In the genomic region with DNA sequence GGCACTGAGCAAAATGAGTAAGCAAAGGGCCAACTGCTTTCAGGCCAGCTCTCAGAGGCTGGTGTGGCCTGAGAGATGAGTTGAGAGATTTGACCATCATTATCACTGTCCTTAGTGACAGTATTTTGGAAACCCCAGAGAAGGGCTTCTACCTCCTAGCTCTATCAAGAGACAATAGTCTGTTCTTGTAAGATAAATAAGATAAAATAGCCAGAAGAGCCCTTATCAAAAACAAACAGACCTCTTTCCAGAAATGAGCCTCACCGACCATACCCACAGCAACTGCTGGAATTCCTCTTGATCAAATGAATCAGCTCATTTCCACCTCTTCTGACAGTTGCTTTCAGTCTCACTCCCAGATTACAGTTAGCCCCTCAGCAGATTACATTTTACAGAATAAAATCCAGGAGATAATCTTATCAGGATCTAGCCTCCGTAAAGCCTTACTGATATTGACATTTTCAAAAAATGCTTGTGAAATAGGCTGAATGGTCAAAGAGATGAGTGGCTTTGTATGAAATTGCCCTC, we compare ENCODE assay signal across 10 cellular contexts. TPM values are rescaled to one million over a fixed set of nuclear protein-coding genes. Genes with fewer than 3 reads are reported as not detected.
A peak's percentile ranks its signal among the peaks of the same experiment; 100 is the strongest.
DNase-seq lines count a peak whose midpoint lies in the region; ATAC-seq and TF ChIP-seq lines count a peak whose summit lies in the region.
"Had no signal": no experiment of that assay in that cellular context is flagged by ENCODE, and none has a peak within 500 bp of the region (broad histone marks: within the 10 kb centered on the region; RNA-seq: fewer than 3 reads in every experiment).

No MANE protein-coding gene starts in this region.

- peaks cover 13 to 55% (median 28%) of the 10 kb centered on the region in 10 experiments for H3K4me1 ChIP-seq in BLaER1 treated with 17β-estradiol and CSF1 and Interleukin-3, amounts not matched to agents 10 nM and 100 nM
- no peaks in the 10 kb centered on the region for H3K4me1 ChIP-seq in ovary (ENCODE audit: insufficient read depth)

- peak overlapping the region; percentile 98 for H3K27ac Mint-ChIP-seq in activated T-helper 2 cell treated with anti-CD3 and anti-CD28 coated beads, Interferon-gamma antibody, Interleukin-2, Interleukin-4, amounts not matched to agents 10 μg/mL and 5 μg/mL and 100 μg/mL, durations not matched to agents 14 hours and 24 hours and 36 hours

- peak overlapping the region in 1 of 11 experiments; percentile 4; a peak in 2 of 22 replicates for H3K27ac ChIP-seq in BLaER1 treated with 17β-estradiol and CSF1 and Interleukin-3, amounts not matched to agents 10 nM and 100 nM
- no peak overlapping the region for H3K27ac ChIP-seq in ovary

- no peak for TF ChIP-seq POLR2A in ovary (IDR thresholded peaks at IDR 0.05)

- no peak overlapping the region for H3K9ac ChIP-seq in BLaER1 treated with 17β-estradiol and CSF1 and Interleukin-3, amounts not matched to agents 10 nM and 100 nM

- WGBS in ovary, 3 donors = 66 to 71% (median 67%) methylated on average over 2 of the region's 2 CpGs

- H3K36me3 ChIP-seq in BLaER1 treated with 17β-estradiol and CSF1 and Interleukin-3, amounts not matched to agents 10 nM and 100 nM = no peaks in the 10 kb centered on the region
- no peaks in the 10 kb centered on the region for H3K36me3 ChIP-seq in ovary

- H3K9me3 ChIP-seq in BLaER1 treated with 17β-estradiol and CSF1 and Interleukin-3, amounts not matched to agents 10 nM and 100 nM (replicated peaks in 1 of 11) = no peaks in the 10 kb centered on the region
- H3K9me3 ChIP-seq in ovary = no peaks in the 10 kb centered on the region

- ATAC-seq in GM19023 (IDR thresholded peaks at IDR 0.05; ENCODE audit: unreplicated experiment) (peak; percentile 56), HG03097 (IDR thresholded peaks at IDR 0.05; ENCODE audit: low FRiP score, unreplicated experiment) (peak; percentile 41)

- H3K27me3 ChIP-seq in BLaER1 treated with 17β-estradiol and CSF1 and Interleukin-3, amounts not matched to agents 10 nM and 100 nM = no peaks in the 10 kb centered on the region
- H3K27me3 ChIP-seq in ovary = no peaks in the 10 kb centered on the region

- H3K4me1 Mint-ChIP-seq in activated T-helper 2 cell treated with anti-CD3 and anti-CD28 coated beads, Interferon-gamma antibody, Interleukin-2, Interleukin-4, amounts not matched to agents 10 μg/mL and 5 μg/mL and 100 μg/mL, durations not matched to agents 14 hours and 24 hours and 36 hours (ENCODE audit: low read depth) = peaks cover 76% of the 10 kb centered on the region

- peak overlapping the region in 10 of 11 experiments; percentile 24 to 54 (median 33); a peak in 10 of 22 replicates for H3K4me2 ChIP-seq in BLaER1 treated with 17β-estradiol and CSF1 and Interleukin-3, amounts not matched to agents 10 nM and 100 nM

- no peaks in the 10 kb centered on the region for H3K27me3 Mint-ChIP-seq in activated T-helper 2 cell treated with anti-CD3 and anti-CD28 coated beads, Interferon-gamma antibody, Interleukin-2, Interleukin-4, amounts not matched to agents 10 μg/mL and 5 μg/mL and 100 μg/mL, durations not matched to agents 14 hours and 24 hours and 36 hours (ENCODE audit: low read depth)

- H3K4me3 Mint-ChIP-seq in activated T-helper 2 cell treated with anti-CD3 and anti-CD28 coated beads, Interferon-gamma antibody, Interleukin-2, Interleukin-4, amounts not matched to agents 10 μg/mL and 5 μg/mL and 100 μg/mL, durations not matched to agents 14 hours and 24 hours and 36 hours (ENCODE audit: low read depth) = peak overlapping the region; percentile 64

- peaks cover 5% of the 10 kb centered on the region for H3K36me3 Mint-ChIP-seq in activated T-helper 2 cell treated with anti-CD3 and anti-CD28 coated beads, Interferon-gamma antibody, Interleukin-2, Interleukin-4, amounts not matched to agents 10 μg/mL and 5 μg/mL and 100 μg/mL, durations not matched to agents 14 hours and 24 hours and 36 hours (ENCODE audit: low read depth)

- no peak for TF ChIP-seq EP300 in ovary (IDR thresholded peaks at IDR 0.05)

- no peaks in the 10 kb centered on the region for H3K9me3 Mint-ChIP-seq in activated T-helper 2 cell treated with anti-CD3 and anti-CD28 coated beads, Interferon-gamma antibody, Interleukin-2, Interleukin-4, amounts not matched to agents 10 μg/mL and 5 μg/mL and 100 μg/mL, durations not matched to agents 14 hours and 24 hours and 36 hours

- H4K20me1 ChIP-seq in BLaER1 treated with 17β-estradiol and CSF1 and Interleukin-3, amounts not matched to agents 10 nM and 100 nM = no peaks in the 10 kb centered on the region

- intact Hi-C loops in activated T-helper 2 cell treated with anti-CD3 and anti-CD28 coated beads, Interferon-gamma antibody, Interleukin-2, Interleukin-4, amounts not matched to agents 10 μg/mL and 5 μg/mL and 100 μg/mL, durations not matched to agents 14 hours and 24 hours and 36 hours (cut with micrococcal nuclease) = loop anchor here (1.0 to 5.0 kb wide), 12 partner anchors 12 to 1384 kb away; a partner anchor contains a TSS
- intact Hi-C loops in ovary (cut with DNase I) = no loop called here

- no peak overlapping the region for H3K4me3 ChIP-seq in BLaER1 treated with 17β-estradiol and CSF1 and Interleukin-3, amounts not matched to agents 10 nM and 100 nM
- H3K4me3 ChIP-seq in ovary = no peak overlapping the region

- no peak for TF ChIP-seq CTCF in ovary (IDR thresholded peaks at IDR 0.05)

- DNase-seq in activated T-helper 2 cell treated with anti-CD3 and anti-CD28 coated beads, Interferon-gamma antibody, Interleukin-2, Interleukin-4, amounts not matched to agents 10 μg/mL and 5 μg/mL and 100 μg/mL, durations not matched to agents 14 hours and 24 hours and 36 hours (ENCODE audit: low spot score) = no peak
- no peak for DNase-seq in cerebellar nuclear complex (lab: John Stamatoyannopoulos, UW)
- no peak for DNase-seq in amygdala (lab: John Stamatoyannopoulos, UW)
- no peak for DNase-seq in mucosa of gallbladder (ENCODE audit: low spot score)
- DNase-seq in ovary = no peak
- DNase-seq: activated effector memory CD4-positive, alpha-beta T cell treated with Interleukin-2 at 50 U/mL for 16 hours; SW 1271 had no signal

RNA-seq across cellular contexts. Expression of a gene that starts 4.5 kb away (rescaled TPM):
- total RNA-seq in activated T-helper 2 cell treated with anti-CD3 and anti-CD28 coated beads, Interferon-gamma antibody, Interleukin-2, Interleukin-4, amounts not matched to agents 10 μg/mL and 5 μg/mL and 100 μg/mL, durations not matched to agents 14 hours and 24 hours and 36 hours = 8.7 and 9.3 TPM in 2 replicates
- 11.7 TPM for total RNA-seq in mucosa of gallbladder
- 1 to 10 TPM in 1 of 7 donors, under 1 TPM in 2, not detected in 4; 0.13 to 1.2 (median 0.94) TPM for total RNA-seq in ovary
- 1 to 10 TPM in 1 of 2 donors, under 1 TPM in 1; 0.91 to 2.4 TPM for polyA plus RNA-seq in ovary
